ENCODE assay signal across 25 cellular contexts in the genomic region with DNA sequence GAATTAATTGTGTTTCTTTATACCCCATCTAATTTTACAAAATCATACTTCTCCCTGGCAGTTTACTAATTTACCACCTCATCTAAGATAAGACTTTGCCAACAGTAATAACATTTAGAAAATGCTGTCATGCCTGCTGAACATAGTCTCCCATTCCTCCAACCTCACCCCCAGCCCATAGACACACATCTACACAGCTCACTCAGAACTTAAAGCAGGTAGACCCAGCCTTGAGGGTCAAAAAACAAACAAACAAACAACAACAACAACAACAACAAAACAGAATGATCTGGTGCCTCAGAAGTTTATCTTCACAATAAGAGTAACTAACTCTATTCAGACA.
DNase-seq lines count a peak whose midpoint lies in the region; ATAC-seq and TF ChIP-seq lines count a peak whose summit lies in the region.
"Had no signal": no experiment of that assay in that cellular context is flagged by ENCODE, and none has a peak within 500 bp of the region (broad histone marks: within the 10 kb centered on the region; RNA-seq: fewer than 3 reads in every experiment).

No MANE protein-coding gene starts in this region.

- H3K36me3 ChIP-seq in SK-N-SH (replicated peaks in 1 of 2; ENCODE audit: control insufficient read depth in 1 of 2, insufficient read depth in 2 of 2, low read length in 1 of 2) = no peaks in the 10 kb centered on the region
- no peaks in the 10 kb centered on the region for H3K36me3 ChIP-seq in mesenchymal stem cell (ENCODE audit: control insufficient read depth in 1 of 2, insufficient read depth in 2 of 2, low read depth in 1 of 2, low read length in 2 of 2)

- H2BK5ac ChIP-seq in mesenchymal stem cell (ENCODE audit: low read depth, low read length, poor library complexity, severe bottlenecking) = no peak overlapping the region

- H3K79me2 ChIP-seq in SK-N-SH (ENCODE audit: insufficient read depth) = no peaks in the 10 kb centered on the region

- no peak overlapping the region for H3K4me3 ChIP-seq in SK-N-SH (ENCODE audit: low read depth in 2 of 2, low read length in 1 of 2)
- no peak overlapping the region for H3K4me3 ChIP-seq in mesenchymal stem cell (ENCODE audit: insufficient read depth in 1 of 2, low read depth in 1 of 2, low read length in 2 of 2)
- H3K4me3 ChIP-seq: GM23248 had no signal

- H3K9ac ChIP-seq in SK-N-SH (no peak overlapping the region), mesenchymal stem cell (ENCODE audit: low read length) (peak overlapping the region; percentile 55)
- H3K9ac ChIP-seq: GM23248, KMS-11 had no signal

- no peak overlapping the region for H3K27ac Mint-ChIP-seq in activated T-cell treated with anti-CD3 and anti-CD28 coated beads, Interleukin-2, amount 50 U/mL, for 72 hours
- peak overlapping the region; percentile 36 for H3K27ac Mint-ChIP-seq in type B pancreatic cell
- H3K27ac Mint-ChIP-seq: CD4-positive, CD25-positive, alpha-beta regulatory T cell; IgD-negative memory B cell had no signal

- H2BK15ac ChIP-seq in mesenchymal stem cell (ENCODE audit: low read depth, poor library complexity, severe bottlenecking) = no peak overlapping the region

- peaks cover 6 to 23% of the 10 kb centered on the region in 2 experiments; a peak in 3 of 4 replicates for H3K4me1 ChIP-seq in SK-N-SH (ENCODE audit: control insufficient read depth in 1 of 2, insufficient read depth in 2 of 2, low read depth in 1 of 2, low read length in 1 of 2)
- peaks cover 3% of the 10 kb centered on the region for H3K4me1 ChIP-seq in mesenchymal stem cell (ENCODE audit: control insufficient read depth, insufficient read depth, low read depth, low read length)

- peak in 1 of 2 experiments; percentile 8; a peak in 1 of 4 replicates for TF ChIP-seq EP300 in SK-N-SH (IDR thresholded peaks at IDR 0.05; ENCODE audit: borderline replicate concordance in 1 of 2, low read depth in 1 of 2, low read length in 1 of 2)

- H3K36me3 Mint-ChIP-seq in activated T-cell treated with anti-CD3 and anti-CD28 coated beads, Interleukin-2, amount 50 U/mL, for 72 hours (ENCODE audit: insufficient read depth in 2 of 2) = no peaks in the 10 kb centered on the region
- H3K36me3 Mint-ChIP-seq in activated T-cell treated with anti-CD3 and anti-CD28 coated beads, Interleukin-2, amount 50 U/mL, for 4 hours (ENCODE audit: insufficient read depth) = no peaks in the 10 kb centered on the region
- peaks cover 7% of the 10 kb centered on the region for H3K36me3 Mint-ChIP-seq in type B pancreatic cell
- H3K36me3 Mint-ChIP-seq: CD4-positive, CD25-positive, alpha-beta regulatory T cell; IgD-negative memory B cell had no signal

- H2AFZ ChIP-seq in SK-N-SH (ENCODE audit: low read depth) = no peak overlapping the region
- H2AFZ ChIP-seq in mesenchymal stem cell (ENCODE audit: low read depth, low read length) = no peak overlapping the region
- H2AFZ ChIP-seq: GM23248 had no signal

- no peak overlapping the region for H3K4me3 Mint-ChIP-seq in activated T-cell treated with anti-CD3 and anti-CD28 coated beads, Interleukin-2, amount 50 U/mL, for 72 hours
- H3K4me3 Mint-ChIP-seq in activated T-cell treated with anti-CD3 and anti-CD28 coated beads, Interleukin-2, amount 50 U/mL, for 4 hours = no peak overlapping the region
- H3K4me3 Mint-ChIP-seq in type B pancreatic cell = no peak overlapping the region
- H3K4me3 Mint-ChIP-seq: CD4-positive, CD25-positive, alpha-beta regulatory T cell; IgD-negative memory B cell had no signal

- H3K27me3 ChIP-seq in SK-N-SH (ENCODE audit: insufficient read depth) (no peaks in the 10 kb centered on the region), mesenchymal stem cell (ENCODE audit: control insufficient read depth in 1 of 2, insufficient read depth in 1 of 2, low read length in 2 of 2) (no peaks in the 10 kb centered on the region)

- H4K8ac ChIP-seq in mesenchymal stem cell (ENCODE audit: low read length) = no peak overlapping the region

- no peak overlapping the region for H4K91ac ChIP-seq in mesenchymal stem cell (ENCODE audit: low read length)

- no peak overlapping the region for H2BK120ac ChIP-seq in mesenchymal stem cell (ENCODE audit: low read depth, low read length)

- no peak overlapping the region for H2AK5ac ChIP-seq in mesenchymal stem cell (ENCODE audit: low read length, severe bottlenecking)

- no peaks in the 10 kb centered on the region for H3K4me1 Mint-ChIP-seq in activated T-cell treated with anti-CD3 and anti-CD28 coated beads, Interleukin-2, amount 50 U/mL, for 72 hours (ENCODE audit: low read depth)
- no peaks in the 10 kb centered on the region for H3K4me1 Mint-ChIP-seq in activated T-cell treated with anti-CD3 and anti-CD28 coated beads, Interleukin-2, amount 50 U/mL, for 4 hours (ENCODE audit: low read depth)
- H3K4me1 Mint-ChIP-seq in type B pancreatic cell (ENCODE audit: unreplicated experiment) = peaks cover 31% of the 10 kb centered on the region
- H3K4me1 Mint-ChIP-seq: CD4-positive, CD25-positive, alpha-beta regulatory T cell had no signal

- no peak overlapping the region for H3K14ac ChIP-seq in mesenchymal stem cell (ENCODE audit: low read length in 2 of 2)

- peak overlapping the region; percentile 56 to 74; a peak in 3 of 4 replicates for H3K27ac ChIP-seq in SK-N-SH (ENCODE audit: low read depth in 2 of 2, low read length in 1 of 2)
- H3K27ac ChIP-seq in mesenchymal stem cell (ENCODE audit: low read length, poor library complexity, severe bottlenecking) = peak overlapping the region; percentile 14
- H3K27ac ChIP-seq: GM23248, KMS-11 had no signal

- peaks cover 16% of the 10 kb centered on the region for H3F3A ChIP-seq in SK-N-SH (replicated peaks; ENCODE audit: insufficient read depth)

- H3K18ac ChIP-seq in mesenchymal stem cell (ENCODE audit: low read depth in 1 of 2, low read length in 2 of 2) = no peak overlapping the region

- CTCF ChIA-PET in SK-N-SH (lab: Yijun Ruan, JAX) = no interaction called here
- CTCF ChIA-PET in HEK293T (lab: Yijun Ruan, JAX) = no interaction called here

- H3K23ac ChIP-seq in mesenchymal stem cell (ENCODE audit: low read length in 2 of 2) = no peak overlapping the region

- no peaks in the 10 kb centered on the region for H3K79me1 ChIP-seq in mesenchymal stem cell (replicated peaks; ENCODE audit: low read length, poor library complexity, severe bottlenecking)

- TF ChIP-seq CTCF in SK-N-SH (IDR thresholded peaks at IDR 0.05) = no peak
- no peak for TF ChIP-seq CTCF in type B pancreatic cell (conservative IDR thresholded peaks at IDR 0.05)

- no peak overlapping the region for H3K4ac ChIP-seq in mesenchymal stem cell (ENCODE audit: low read depth in 1 of 2, low read length in 2 of 2)

- H2BK12ac ChIP-seq in mesenchymal stem cell (ENCODE audit: low read length in 2 of 2) = no peak overlapping the region

- ATAC-seq in activated T-cell treated with anti-CD3 and anti-CD28 coated beads, Interleukin-2, amount 50 U/mL, for 72 hours (replicated peaks in 1 of 2) = peak; percentile 5 to 46
- ATAC-seq in activated T-cell treated with anti-CD3 and anti-CD28 coated beads, Interleukin-2, amount 50 U/mL, for 4 hours = no peak
- no peak for ATAC-seq in GM19328 (IDR thresholded peaks at IDR 0.05; ENCODE audit: unreplicated experiment)

- H3K27me3 Mint-ChIP-seq in activated T-cell treated with anti-CD3 and anti-CD28 coated beads, Interleukin-2, amount 50 U/mL, for 72 hours (ENCODE audit: low read depth) = peaks cover 7% of the 10 kb centered on the region
- H3K27me3 Mint-ChIP-seq in activated T-cell treated with anti-CD3 and anti-CD28 coated beads, Interleukin-2, amount 50 U/mL, for 4 hours (ENCODE audit: low read depth) = no peaks in the 10 kb centered on the region
- H3K27me3 Mint-ChIP-seq in type B pancreatic cell = no peaks in the 10 kb centered on the region
- H3K27me3 Mint-ChIP-seq: CD4-positive, CD25-positive, alpha-beta regulatory T cell; IgD-negative memory B cell had no signal

- H3K4me2 ChIP-seq in SK-N-SH = peak overlapping the region; percentile 27; the same call in 1 of the 2 replicates
- no peak overlapping the region for H3K4me2 ChIP-seq in mesenchymal stem cell (ENCODE audit: low read length, poor library complexity, severe bottlenecking)
- H3K4me2 ChIP-seq: KMS-11 had no signal

- POLR2A ChIA-PET in SK-N-SH (lab: Yijun Ruan, JAX) = no interaction called here
- POLR2A ChIA-PET in HEK293T (lab: Yijun Ruan, JAX) = no interaction called here

- H3K9me3 Mint-ChIP-seq in activated T-cell treated with anti-CD3 and anti-CD28 coated beads, Interleukin-2, amount 50 U/mL, for 72 hours = peaks cover 0 to 5% of the 10 kb centered on the region in 2 donors
- H3K9me3 Mint-ChIP-seq in activated T-cell treated with anti-CD3 and anti-CD28 coated beads, Interleukin-2, amount 50 U/mL, for 4 hours = no peaks in the 10 kb centered on the region
- peaks cover 15% of the 10 kb centered on the region for H3K9me3 Mint-ChIP-seq in type B pancreatic cell
- H3K9me3 Mint-ChIP-seq: IgD-negative memory B cell had no signal

- no peaks in the 10 kb centered on the region for H3K9me3 ChIP-seq in SK-N-SH
- no peaks in the 10 kb centered on the region for H3K9me3 ChIP-seq in mesenchymal stem cell (ENCODE audit: control insufficient read depth, low read length)

- no peaks in the 10 kb centered on the region for H3K9me2 ChIP-seq in SK-N-SH

- TF ChIP-seq RAD21 in SK-N-SH (IDR thresholded peaks at IDR 0.05; ENCODE audit: low read length) = no peak

- DNase-seq in activated T-cell treated with anti-CD3 and anti-CD28 coated beads, Interleukin-2, amount 50 U/mL, for 72 hours = no peak
- DNase-seq in activated T-cell treated with anti-CD3 and anti-CD28 coated beads, Interleukin-2, amount 50 U/mL, for 4 hours = no peak
- no peak for DNase-seq in SK-N-SH
- no peak for DNase-seq in mesenchymal stem cell
- no peak for DNase-seq in type B pancreatic cell (ENCODE audit: extremely low spot score, unreplicated experiment)
- DNase-seq in NCI-H1694 treated with DMSO at 0.1 percent for 48 hours (lab: John Stamatoyannopoulos, UW) = no peak
- DNase-seq in HEK293T (ENCODE audit: extremely low spot score) = no peak
- DNase-seq: 8988T; H7; MM.1S; NCI-H1048; NCI-H1417; NCI-H1694; NCI-H2081; NCI-H526; NCI-H82; NK-92 treated with Interleukin-12 subunit alpha and Interleukin-12 subunit beta, amount 100 ng/mL, for 24 hours; RPMI8226; SHP77; SW 1271 had no signal

- H4K20me1 ChIP-seq in SK-N-SH (ENCODE audit: insufficient read depth) = no peaks in the 10 kb centered on the region

TF ChIP-seq in SK-N-SH, 30 proteins besides CTCF, POLR2A, EP300 and RAD21 (continues in another document):
- TF ChIP-seq NFIC (IDR thresholded peaks at IDR 0.05; ENCODE audit: borderline replicate concordance) = peak; percentile 19; the same call in 1 of the 2 replicates

TF ChIP-seq in HEK293T, 16 proteins besides CTCF, POLR2A, EP300 and RAD21:
- TF ChIP-seq SUZ12 (IDR thresholded peaks at IDR 0.05) (no peak), ZNF384 (IDR thresholded peaks at IDR 0.05) (no peak), ARNT (IDR thresholded peaks at IDR 0.05) (no peak)

Comparison
In these comparisons a context has a peak if more than half of its experiments do, and no peak if none do; other contexts are left out.
1. ATAC-seq: peak in activated T-cell treated with anti-CD3 and anti-CD28 coated beads, Interleukin-2, amount 50 U/mL, for 72 hours (2 of 2); none in activated T-cell treated with anti-CD3 and anti-CD28 coated beads, Interleukin-2, amount 50 U/mL, for 4 hours (0 of 2) and GM19328 (single experiment).